In genomic region chr16:73000020-73000906, GRCh38 we compare ENCODE assay signal across 1 cellular context.
TF ChIP-seq lines count a peak whose summit lies in the region.

No MANE protein-coding gene starts in this region.

TF ChIP-seq in HepG2, 621 proteins besides CTCF, POLR2A, EP300 and RAD21 (continued from another document and continues in another):
- TF ChIP-seq MIXL1 (CRISPR knock-in tag; IDR thresholded peaks at IDR 0.05) (peak; percentile 35; the same call in 1 of the 2 replicates), ZNF577 (CRISPR knock-in tag; IDR thresholded peaks at IDR 0.05; ENCODE audit: borderline replicate concordance, low read depth) (no peak), ZNF331 (CRISPR knock-in tag; IDR thresholded peaks at IDR 0.05) (peak; percentile 64; the same call in 1 of the 2 replicates), ARNTL (CRISPR knock-in tag; IDR thresholded peaks at IDR 0.05) (no peak), SRSF9 (IDR thresholded peaks at IDR 0.05; ENCODE audit: borderline replicate concordance, insufficient read depth, low read depth, low read length, poor library complexity, severe bottlenecking) (no peak), ETV5 (CRISPR knock-in tag; IDR thresholded peaks at IDR 0.05; ENCODE audit: borderline replicate concordance) (0 out of 2 replicates have a peak, but pooled peaks have one; percentile 41), RNF2 (conservative IDR thresholded peaks at IDR 0.05; ENCODE audit: low read depth) (no peak), THAP8 (CRISPR knock-in tag; IDR thresholded peaks at IDR 0.05; ENCODE audit: borderline replicate concordance) (no peak), KAT7 (CRISPR knock-in tag; IDR thresholded peaks at IDR 0.05; ENCODE audit: borderline replicate concordance) (no peak), TFE3 (CRISPR knock-in tag; IDR thresholded peaks at IDR 0.05) (peak; percentile 29; the same call in 1 of the 2 replicates), HOXA3 (CRISPR knock-in tag; IDR thresholded peaks at IDR 0.05) (peak; percentile 34; the same call in 1 of the 2 replicates), AHDC1 (CRISPR knock-in tag; IDR thresholded peaks at IDR 0.05; ENCODE audit: borderline replicate concordance) (no peak), ZNF264 (CRISPR knock-in tag; IDR thresholded peaks at IDR 0.05) (0 out of 2 replicates have a peak, but pooled peaks have one; percentile 34), LCORL (IDR thresholded peaks at IDR 0.05) (no peak), LCORL (CRISPR knock-in tag; IDR thresholded peaks at IDR 0.05) (peak; percentile 74; the same call in 1 of the 2 replicates), RNF219 (CRISPR knock-in tag; IDR thresholded peaks at IDR 0.05) (no peak), SMC3 (IDR thresholded peaks at IDR 0.05; ENCODE audit: low read length) (no peak), ZNF570 (CRISPR knock-in tag; IDR thresholded peaks at IDR 0.05; ENCODE audit: borderline replicate concordance) (no peak), ELF1 (CRISPR knock-in tag; IDR thresholded peaks at IDR 0.05) (no peak), ZNF317 (CRISPR knock-in tag; IDR thresholded peaks at IDR 0.05) (peak; percentile 56), REST (IDR thresholded peaks at IDR 0.05; ENCODE audit: borderline replicate concordance in 1 of 2, low read depth in 1 of 2, low read length in 2 of 2) (no peak), FOXA1 (IDR thresholded peaks at IDR 0.05) (no peak), FOXA1 (CRISPR knock-in tag; IDR thresholded peaks at IDR 0.05) (peak; percentile 89), TCF12 (IDR thresholded peaks at IDR 0.05) (no peak), TCF12 (CRISPR knock-in tag; IDR thresholded peaks at IDR 0.05) (no peak), ZNF878 (CRISPR knock-in tag; IDR thresholded peaks at IDR 0.05) (peak; percentile 19; the same call in 1 of the 2 replicates), SPEN (CRISPR knock-in tag; IDR thresholded peaks at IDR 0.05; ENCODE audit: low read depth) (no peak), MLXIP (CRISPR knock-in tag; IDR thresholded peaks at IDR 0.05; ENCODE audit: borderline replicate concordance) (no peak), ETV6 (CRISPR knock-in tag; conservative IDR thresholded peaks at IDR 0.05) (0 out of 2 replicates have a peak, but pooled peaks have one; percentile 16), ZFP36L1 (CRISPR knock-in tag; IDR thresholded peaks at IDR 0.05) (no peak), HNF4A (CRISPR knock-in tag; IDR thresholded peaks at IDR 0.05) (peak; percentile 58), ZNF468 (CRISPR knock-in tag; IDR thresholded peaks at IDR 0.05) (no peak), SMARCC2 (IDR thresholded peaks at IDR 0.05) (no peak), FOXC1 (CRISPR knock-in tag; IDR thresholded peaks at IDR 0.05; ENCODE audit: borderline replicate concordance) (peak; percentile 45), ZSCAN21 (CRISPR knock-in tag; IDR thresholded peaks at IDR 0.05; ENCODE audit: borderline replicate concordance) (no peak), ZXDC (CRISPR knock-in tag; IDR thresholded peaks at IDR 0.05) (peak; percentile 64; the same call in 1 of the 2 replicates), CBX1 (IDR thresholded peaks at IDR 0.05; ENCODE audit: low read depth) (peak; percentile 26), TBX2 (CRISPR knock-in tag; IDR thresholded peaks at IDR 0.05; ENCODE audit: borderline replicate concordance) (peak; percentile 75), ZNF788 (CRISPR knock-in tag; IDR thresholded peaks at IDR 0.05; ENCODE audit: borderline replicate concordance) (no peak; the same call in 1 of the 2 replicates), ZNF605 (CRISPR knock-in tag; IDR thresholded peaks at IDR 0.05) (peak; percentile 61), KDM2A (CRISPR knock-in tag; IDR thresholded peaks at IDR 0.05; ENCODE audit: borderline replicate concordance, low read depth) (peak; percentile 47; the same call in 1 of the 2 replicates), SNAPC5 (CRISPR knock-in tag; IDR thresholded peaks at IDR 0.05; ENCODE audit: borderline replicate concordance) (0 out of 2 replicates have a peak, but pooled peaks have one; percentile 48), NRL (CRISPR knock-in tag; IDR thresholded peaks at IDR 0.05; ENCODE audit: borderline replicate concordance) (peak; percentile 70), ADNP (CRISPR knock-in tag; IDR thresholded peaks at IDR 0.05) (no peak), DDIT3 (CRISPR knock-in tag; IDR thresholded peaks at IDR 0.05) (no peak)
